ENCODE assay signal across 8 cellular contexts in genomic region chr9:128927731-128928411, GRCh38. TPM values are rescaled to one million over a fixed set of nuclear protein-coding genes. Genes with fewer than 3 reads are reported as not detected.
DNase-seq lines count a peak whose midpoint lies in the region; ATAC-seq and TF ChIP-seq lines count a peak whose summit lies in the region.

No MANE protein-coding gene starts in this region.

- DNase-seq in Caco-2 (peak; percentile 71 to 80), HT1080 (ENCODE audit: low read depth) (peak; percentile 61), RWPE2 (ENCODE audit: low spot score) (no peak), heart left ventricle (peak in 1 of 5 donors; percentile 60), sciatic nerve (ENCODE audit: low spot score) (no peak)
- DNase-seq in activated naive CD4-positive, alpha-beta T cell treated with anti-CD3 and anti-CD28 coated beads, Interleukin-2, amount 50 U/mL, for 16 hours: peak; percentile 48

- no peaks in the 10 kb centered on the region for H3K27me3 ChIP-seq in Caco-2 (replicated peaks; ENCODE audit: control insufficient read depth, insufficient read depth, low read length)
- no peaks in the 10 kb centered on the region for H3K27me3 ChIP-seq in RWPE2 (ENCODE audit: insufficient read depth, poor library complexity, severe bottlenecking)
- H3K27me3 ChIP-seq in heart left ventricle: no peaks in the 10 kb centered on the region

- H3K36me3 ChIP-seq in Caco-2 (ENCODE audit: control insufficient read depth, insufficient read depth, low read length) (no peaks in the 10 kb centered on the region), RWPE2 (ENCODE audit: low read depth) (no peaks in the 10 kb centered on the region), heart left ventricle (peaks cover 0 to 4% (median 0%) of the 10 kb centered on the region in 9 donors)

- intact Hi-C loops in Caco-2 (cut with micrococcal nuclease; ENCODE audit: unreplicated experiment) (loop anchor here (1.0 to 2.0 kb wide), 4 partner anchors 47 to 195 kb away; partner anchors contain the start of gene KYAT1), heart left ventricle (cut with DNase I) (loop anchor here (1.0 to 5.0 kb wide), 4 partner anchors 46 to 65 kb away; partner anchors contain the start of genes KYAT1 (in 1 of the 10) and LRRC8A (in 1 of the 10)), sciatic nerve (cut with DNase I) (loop anchor here (5.0 kb wide), 1 partner anchor 66 kb away; no protein-coding TSS in a partner anchor)

- no peaks in the 10 kb centered on the region for H3K9me3 Mint-ChIP-seq in Caco-2 (ENCODE audit: unreplicated experiment)

- ATAC-seq in RWPE2 (ENCODE audit: low read depth): peak; percentile 78
- peak in 3 of 4 donors; percentile 72 to 82 (median 75) for ATAC-seq in heart left ventricle
- ATAC-seq in sciatic nerve: peak; percentile 81
- ATAC-seq in GM18909 (IDR thresholded peaks at IDR 0.05; ENCODE audit: poor library complexity, unreplicated experiment): no peak
- ATAC-seq in HG03520 (IDR thresholded peaks at IDR 0.05; ENCODE audit: unreplicated experiment): no peak

- no peaks in the 10 kb centered on the region for H3K9me3 ChIP-seq in Caco-2
- H3K9me3 ChIP-seq in RWPE2 (ENCODE audit: severe bottlenecking): no peaks in the 10 kb centered on the region
- no peaks in the 10 kb centered on the region for H3K9me3 ChIP-seq in heart left ventricle

- peak; percentile 85 for TF ChIP-seq CTCF in Caco-2 (IDR thresholded peaks at IDR 0.05; ENCODE audit: insufficient read depth in 1 of 2, low read depth in 1 of 2, low read length in 1 of 2, severe bottlenecking in 1 of 2, unreplicated experiment in 1 of 2)
- peak; percentile 95 for TF ChIP-seq CTCF in RWPE2 (IDR thresholded peaks at IDR 0.05; ENCODE audit: poor library complexity, severe bottlenecking)
- peak; percentile 81 to 93 (median 86) for TF ChIP-seq CTCF in heart left ventricle (IDR thresholded peaks at IDR 0.05)

- peak overlapping the region; percentile 62 for H3K27ac Mint-ChIP-seq in Caco-2 (ENCODE audit: unreplicated experiment)

- POLR2A ChIA-PET in Caco-2 (lab: Charles Lee): interaction anchor here (0.7 kb wide), 1 partner anchor 119 kb away, joined by 4 read pairs; no protein-coding TSS in a partner anchor

- no peak overlapping the region for H3K4me3 ChIP-seq in Caco-2 (ENCODE audit: low read depth, low read length)
- H3K4me3 ChIP-seq in RWPE2 (ENCODE audit: severe bottlenecking): no peak overlapping the region
- no peak overlapping the region for H3K4me3 ChIP-seq in heart left ventricle

- no peak overlapping the region for H3K4me3 Mint-ChIP-seq in Caco-2 (ENCODE audit: unreplicated experiment)

- CTCF ChIA-PET in Caco-2 (lab: Charles Lee): interaction anchor here (0.9 to 2.7 kb wide), 5 partner anchors 50 to 109 kb away, joined by 3 to 12 read pairs (median 5); partner anchors contain the start of gene ENDOG

- H3K4me1 ChIP-seq in Caco-2 (peaks cover 5% of the 10 kb centered on the region; the same call in 1 of the 2 replicates), RWPE2 (ENCODE audit: insufficient read depth, poor library complexity, severe bottlenecking) (no peaks in the 10 kb centered on the region), heart left ventricle (peaks cover 0 to 14% (median 1%) of the 10 kb centered on the region in 12 donors)

- peak overlapping the region; percentile 3 for H3K27ac ChIP-seq in RWPE2 (ENCODE audit: poor library complexity, severe bottlenecking)
- no peak overlapping the region for H3K27ac ChIP-seq in heart left ventricle

- BruUV-seq in Caco-2 (replicated peaks; lab: Mats Ljungman, UMichigan): no TSS peak

- peaks cover 8% of the 10 kb centered on the region for H3K4me1 Mint-ChIP-seq in Caco-2 (ENCODE audit: low read depth, unreplicated experiment)

- H3K27me3 Mint-ChIP-seq in Caco-2 (ENCODE audit: insufficient read depth, unreplicated experiment): no peaks in the 10 kb centered on the region

- H3K36me3 Mint-ChIP-seq in Caco-2 (ENCODE audit: insufficient read depth, unreplicated experiment): peaks cover 5% of the 10 kb centered on the region

- WGBS in heart left ventricle, 4 donors: 28 to 35% (median 29%) methylated on average over 10 of the region's 10 CpGs

- no peak for TF ChIP-seq POLR2A in heart left ventricle (IDR thresholded peaks at IDR 0.05)

RNA-seq across cellular contexts. Expression of gene PHYHD1, which starts 7.1 kb away (rescaled TPM):
- total RNA-seq in Caco-2 (2022) (0.59 and 0.63 TPM in 2 replicates), heart left ventricle (10 to 100 TPM; 14.0 to 49.0 (median 27.3) TPM), sciatic nerve (38.7 TPM)
- 0.16 TPM in 1 of 2 replicates, not detected in the other for total RNA-seq in HT1080 (2014; rRNA removed; shearing (Covaris generic))
- polyA plus RNA-seq in HT1080 (2015; cell fraction: cytosol; rRNA removed): not detected in 2 replicates
- not detected in 2 replicates for polyA plus RNA-seq in HT1080 (2015; cell fraction: nucleus; rRNA removed)
- 10 to 100 TPM; 24.2 to 41.5 TPM for polyA plus RNA-seq in heart left ventricle

RNA-seq across cellular contexts. Expression of gene DOLK, which starts 19.5 kb away (rescaled TPM):
- 25.9 and 27.2 TPM in 2 replicates for total RNA-seq in Caco-2 (2022)
- total RNA-seq in HT1080 (2014; rRNA removed; shearing (Covaris generic)): 23.4 and 29.1 TPM in 2 replicates
- polyA plus RNA-seq in HT1080 (2015; cell fraction: cytosol; rRNA removed): 13.2 and 14.0 TPM in 2 replicates
- 14.9 and 17.7 TPM in 2 replicates for polyA plus RNA-seq in HT1080 (2015; cell fraction: nucleus; rRNA removed)
- 10 to 100 TPM in 6 of 9 donors, 1 to 10 TPM in 3; 8.2 to 14.8 (median 10.6) TPM for total RNA-seq in heart left ventricle
- polyA plus RNA-seq in heart left ventricle: 10 to 100 TPM in 1 of 2 donors, 1 to 10 TPM in 1; 7.8 to 15.6 TPM
- 9.6 TPM for total RNA-seq in sciatic nerve

RNA-seq across cellular contexts. Expression of gene NUP188, which starts 19.6 kb away (rescaled TPM):
- total RNA-seq in Caco-2 (2022): 80.9 and 85.7 TPM in 2 replicates
- total RNA-seq in HT1080 (2014; rRNA removed; shearing (Covaris generic)): 51.8 and 63.6 TPM in 2 replicates
- polyA plus RNA-seq in HT1080 (2015; cell fraction: cytosol; rRNA removed): 30.6 and 30.7 TPM in 2 replicates
- 67.9 and 80.6 TPM in 2 replicates for polyA plus RNA-seq in HT1080 (2015; cell fraction: nucleus; rRNA removed)
- 10 to 100 TPM; 15.1 to 30.4 (median 22.6) TPM for total RNA-seq in heart left ventricle
- 10 to 100 TPM; 10.6 to 35.1 TPM for polyA plus RNA-seq in heart left ventricle
- total RNA-seq in sciatic nerve: 46.4 TPM

RNA-seq across cellular contexts. Expression of gene LRRC8A, which starts 45.9 kb away (rescaled TPM):
- 21.9 and 22.4 TPM in 2 replicates for total RNA-seq in Caco-2 (2022)
- total RNA-seq in HT1080 (2014; rRNA removed; shearing (Covaris generic)): 65.0 and 71.5 TPM in 2 replicates
- 63.5 and 65.8 TPM in 2 replicates for polyA plus RNA-seq in HT1080 (2015; cell fraction: cytosol; rRNA removed)
- 51.5 and 54.0 TPM in 2 replicates for polyA plus RNA-seq in HT1080 (2015; cell fraction: nucleus; rRNA removed)
- total RNA-seq in heart left ventricle: 10 to 100 TPM; 16.2 to 76.4 (median 28.8) TPM
- polyA plus RNA-seq in heart left ventricle: 10 to 100 TPM; 15.8 to 62.3 TPM
- 67.2 TPM for total RNA-seq in sciatic nerve

RNA-seq across cellular contexts. Expression of gene KYAT1, which starts 46.1 kb away (rescaled TPM):
- total RNA-seq in Caco-2 (2022): 6.9 and 7.8 TPM in 2 replicates
- total RNA-seq in HT1080 (2014; rRNA removed; shearing (Covaris generic)): 7.7 and 8.6 TPM in 2 replicates
- 9.5 and 11.0 TPM in 2 replicates for polyA plus RNA-seq in HT1080 (2015; cell fraction: cytosol; rRNA removed)
- polyA plus RNA-seq in HT1080 (2015; cell fraction: nucleus; rRNA removed): 27.9 and 33.7 TPM in 2 replicates
- total RNA-seq in heart left ventricle: 10 to 100 TPM in 7 of 9 donors, 1 to 10 TPM in 2; 9.5 to 16.7 (median 13.4) TPM
- polyA plus RNA-seq in heart left ventricle: 10 to 100 TPM; 11.5 to 12.6 TPM
- total RNA-seq in sciatic nerve: 12.8 TPM

Comparison
In these comparisons a context has a peak if more than half of its experiments do, and no peak if none do; other contexts are left out.
1. DNase-seq: peak in Caco-2 (2 of 2), HT1080 (single experiment) and activated naive CD4-positive, alpha-beta T cell treated with anti-CD3 and anti-CD28 coated beads, Interleukin-2, amount 50 U/mL, for 16 hours (single experiment); none in RWPE2 (single experiment) and sciatic nerve (single experiment).
2. ATAC-seq: peak in RWPE2 (single experiment), heart left ventricle (3 of 4) and sciatic nerve (single experiment); none in GM18909 (single experiment) and HG03520 (single experiment).
3. Peak in every context shown above with its lines, with median percentiles within 50 percentile points of each other: CTCF ChIP-seq.